ENCODE assay signal across 13 cellular contexts in the genomic region with DNA sequence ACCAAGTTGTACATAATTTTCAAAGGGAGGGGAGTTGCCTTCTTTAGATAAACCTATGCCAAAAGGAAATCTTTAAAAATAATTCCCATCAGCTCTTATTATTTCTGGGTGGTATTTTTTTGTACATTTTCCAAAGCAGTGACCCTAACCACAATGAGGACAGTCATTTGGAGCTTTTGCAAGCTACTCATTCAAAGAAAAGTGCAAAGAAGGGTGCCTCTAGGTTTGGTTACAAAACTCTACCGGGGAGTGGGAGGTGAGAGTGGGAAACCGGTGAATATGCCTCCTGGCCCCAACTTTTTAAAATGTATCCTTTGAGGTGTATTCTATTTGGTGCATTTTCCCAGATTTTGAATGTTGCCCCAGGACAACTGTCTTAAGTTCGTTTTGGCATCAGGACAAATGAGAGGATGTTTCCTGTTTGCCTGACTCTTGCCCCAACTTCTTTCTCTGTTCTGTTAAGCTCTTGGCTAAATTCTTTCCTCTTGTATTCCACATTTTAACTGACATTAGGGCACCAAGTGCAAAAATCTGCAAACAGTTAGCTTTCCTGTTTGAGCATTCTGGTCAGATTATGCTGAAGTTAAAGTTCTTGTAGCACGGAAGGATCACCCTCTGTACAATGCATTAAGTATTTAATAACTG.
DNase-seq lines count a peak whose midpoint lies in the region; ATAC-seq and TF ChIP-seq lines count a peak whose summit lies in the region.
"Had no signal": no experiment of that assay in that cellular context is flagged by ENCODE, and none has a peak within 500 bp of the region (broad histone marks: within the 10 kb centered on the region; RNA-seq: fewer than 3 reads in every experiment).

No MANE protein-coding gene starts in this region.

- H3K9me3 ChIP-seq in vagina, result no peaks in the 10 kb centered on the region
- H3K9me3 ChIP-seq in naive thymus-derived CD4-positive, alpha-beta T cell (ENCODE audit: control insufficient read depth in 2 of 3, low read length in 3 of 3), result no peaks in the 10 kb centered on the region
- H3K9me3 ChIP-seq: upper lobe of right lung had no signal

- POLR2A ChIA-PET in naive thymus-derived CD4-positive, alpha-beta T cell (lab: Charles Lee), result interaction anchor here (0.7 kb wide), 1 partner anchor 36 kb away, joined by 3 read pairs; no protein-coding TSS in a partner anchor

- peaks cover 54% of the 10 kb centered on the region for H3K4me1 ChIP-seq in vagina
- H3K4me1 ChIP-seq in naive thymus-derived CD4-positive, alpha-beta T cell (ENCODE audit: control insufficient read depth in 2 of 2, insufficient read depth in 2 of 2, low read length in 2 of 2), result peaks cover 0 to 20% of the 10 kb centered on the region in 2 donors

- H3K4me3 ChIP-seq in foreskin fibroblast (ENCODE audit: low read depth in 1 of 2, low read length in 2 of 2) (no peak overlapping the region), vagina (no peak overlapping the region)
- H3K4me3 ChIP-seq in naive thymus-derived CD4-positive, alpha-beta T cell (ENCODE audit: low read length), result no peak overlapping the region
- H3K4me3 ChIP-seq: PC-9, upper lobe of right lung had no signal

- no peak for ATAC-seq in stimulated activated naive CD8-positive, alpha-beta T cell treated with anti-CD3 and anti-CD28 coated beads, Interleukin-15, Interleukin-2, amounts not matched to agents 100 U/mL and 50 U/mL, for 24 hours
- peak; percentile 25 for ATAC-seq in activated T-helper 17 cell treated with anti-CD3 and anti-CD28 coated beads, Interleukin-2, amount 50 U/mL, for 72 hours (replicated peaks)
- no peak for ATAC-seq in naive thymus-derived CD4-positive, alpha-beta T cell
- ATAC-seq: upper lobe of right lung had no signal

- no peaks in the 10 kb centered on the region for H3K9me3 Mint-ChIP-seq in stimulated activated naive CD8-positive, alpha-beta T cell treated with anti-CD3 and anti-CD28 coated beads, Interleukin-15, Interleukin-2, amounts not matched to agents 100 ng/mL and 50 ng/mL, for 24 hours
- H3K9me3 Mint-ChIP-seq in activated T-helper 17 cell treated with anti-CD3 and anti-CD28 coated beads, Interleukin-2, amount 50 U/mL, for 72 hours, result no peaks in the 10 kb centered on the region
- peaks cover 0 to 3% (median 0%) of the 10 kb centered on the region in 11 donors for H3K9me3 Mint-ChIP-seq in naive thymus-derived CD4-positive, alpha-beta T cell
- H3K9me3 Mint-ChIP-seq: activated CD4-positive, alpha-beta T cell treated with anti-CD3 and anti-CD28 coated beads, Interleukin-2, amount 10 ng/mL, durations not matched to agents 24 days and 14 days had no signal

- no peak overlapping the region for H3K4me3 Mint-ChIP-seq in stimulated activated naive CD8-positive, alpha-beta T cell treated with anti-CD3 and anti-CD28 coated beads, Interleukin-15, Interleukin-2, amounts not matched to agents 100 ng/mL and 50 ng/mL, for 24 hours
- H3K4me3 Mint-ChIP-seq in activated T-helper 17 cell treated with anti-CD3 and anti-CD28 coated beads, Interleukin-2, amount 50 U/mL, for 72 hours, result no peak overlapping the region
- H3K4me3 Mint-ChIP-seq in naive thymus-derived CD4-positive, alpha-beta T cell, result no peak overlapping the region
- H3K4me3 Mint-ChIP-seq: activated CD4-positive, alpha-beta T cell treated with anti-CD3 and anti-CD28 coated beads, Interleukin-2, amount 10 ng/mL, durations not matched to agents 24 days and 14 days had no signal

- H3K27me3 Mint-ChIP-seq in stimulated activated naive CD8-positive, alpha-beta T cell treated with anti-CD3 and anti-CD28 coated beads, Interleukin-15, Interleukin-2, amounts not matched to agents 100 ng/mL and 50 ng/mL, for 24 hours, result no peaks in the 10 kb centered on the region
- no peaks in the 10 kb centered on the region for H3K27me3 Mint-ChIP-seq in activated T-helper 17 cell treated with anti-CD3 and anti-CD28 coated beads, Interleukin-2, amount 50 U/mL, for 72 hours
- no peaks in the 10 kb centered on the region for H3K27me3 Mint-ChIP-seq in naive thymus-derived CD4-positive, alpha-beta T cell

- intact Hi-C loops in vagina (cut with DNase I), result no loop called here
- intact Hi-C loops in naive thymus-derived CD4-positive, alpha-beta T cell (cut with micrococcal nuclease), result no loop called here

- peak overlapping the region; percentile 67 for H3K27ac ChIP-seq in vagina
- no peak overlapping the region for H3K27ac ChIP-seq in naive thymus-derived CD4-positive, alpha-beta T cell (ENCODE audit: low read depth, low read length)
- H3K27ac ChIP-seq: PC-9, upper lobe of right lung had no signal

- DNase-seq in stimulated activated naive CD8-positive, alpha-beta T cell treated with anti-CD3 and anti-CD28 coated beads, Interleukin-15, Interleukin-2, amounts not matched to agents 100 U/mL and 50 U/mL, for 24 hours, result no peak
- peak; percentile 49 to 74 for DNase-seq in foreskin fibroblast
- DNase-seq in vagina (ENCODE audit: extremely low spot score in 2 of 2), result no peak
- DNase-seq in naive thymus-derived CD4-positive, alpha-beta T cell, result no peak
- DNase-seq in NCI-H1436 treated with DMSO at 0.1 percent for 48 hours (lab: John Stamatoyannopoulos, UW), result no peak
- DNase-seq in HuH-7 (ENCODE audit: low spot score), result no peak
- DNase-seq: activated CD4-positive, alpha-beta T cell treated with anti-CD3 and anti-CD28 coated beads, Interleukin-2, amount 10 ng/mL, durations not matched to agents 24 days and 14 days; GOT3; NCI-H1048; PC-9; upper lobe of right lung had no signal

- no peaks in the 10 kb centered on the region for H3K36me3 ChIP-seq in vagina
- H3K36me3 ChIP-seq in naive thymus-derived CD4-positive, alpha-beta T cell (ENCODE audit: control insufficient read depth in 2 of 3, insufficient read depth in 3 of 3, low read length in 3 of 3), result no peaks in the 10 kb centered on the region
- H3K36me3 ChIP-seq: upper lobe of right lung had no signal

- peak overlapping the region; percentile 31 for H3K27ac Mint-ChIP-seq in stimulated activated naive CD8-positive, alpha-beta T cell treated with anti-CD3 and anti-CD28 coated beads, Interleukin-15, Interleukin-2, amounts not matched to agents 100 ng/mL and 50 ng/mL, for 24 hours
- H3K27ac Mint-ChIP-seq in activated T-helper 17 cell treated with anti-CD3 and anti-CD28 coated beads, Interleukin-2, amount 50 U/mL, for 72 hours, result no peak overlapping the region
- H3K27ac Mint-ChIP-seq in naive thymus-derived CD4-positive, alpha-beta T cell, result peak overlapping the region in 1 of 9 donors; percentile 9
- H3K27ac Mint-ChIP-seq: activated CD4-positive, alpha-beta T cell treated with anti-CD3 and anti-CD28 coated beads, Interleukin-2, amount 10 ng/mL, durations not matched to agents 24 days and 14 days had no signal

- CTCF ChIA-PET in naive thymus-derived CD4-positive, alpha-beta T cell (lab: Charles Lee), result interaction anchor here (0.9 kb wide), 1 partner anchor 21 kb away, joined by 3 read pairs; no protein-coding TSS in a partner anchor

- no peak for TF ChIP-seq POLR2A in vagina (IDR thresholded peaks at IDR 0.05)

- peaks cover 29% of the 10 kb centered on the region for H3K4me1 Mint-ChIP-seq in stimulated activated naive CD8-positive, alpha-beta T cell treated with anti-CD3 and anti-CD28 coated beads, Interleukin-15, Interleukin-2, amounts not matched to agents 100 ng/mL and 50 ng/mL, for 24 hours (ENCODE audit: low read depth)
- H3K4me1 Mint-ChIP-seq in activated T-helper 17 cell treated with anti-CD3 and anti-CD28 coated beads, Interleukin-2, amount 50 U/mL, for 72 hours, result peaks cover 16% of the 10 kb centered on the region
- H3K4me1 Mint-ChIP-seq in naive thymus-derived CD4-positive, alpha-beta T cell, result peaks cover 9 to 42% (median 26%) of the 10 kb centered on the region in 7 donors

- no peaks in the 10 kb centered on the region for H3K27me3 ChIP-seq in vagina
- no peaks in the 10 kb centered on the region for H3K27me3 ChIP-seq in naive thymus-derived CD4-positive, alpha-beta T cell (ENCODE audit: control insufficient read depth in 2 of 2, insufficient read depth in 2 of 2, low read length in 2 of 2)
- H3K27me3 ChIP-seq: upper lobe of right lung had no signal

- peaks cover 6% of the 10 kb centered on the region for H3K36me3 Mint-ChIP-seq in stimulated activated naive CD8-positive, alpha-beta T cell treated with anti-CD3 and anti-CD28 coated beads, Interleukin-15, Interleukin-2, amounts not matched to agents 100 ng/mL and 50 ng/mL, for 24 hours (ENCODE audit: low read depth)
- no peaks in the 10 kb centered on the region for H3K36me3 Mint-ChIP-seq in activated T-helper 17 cell treated with anti-CD3 and anti-CD28 coated beads, Interleukin-2, amount 50 U/mL, for 72 hours (ENCODE audit: low read depth)
- peaks cover 0 to 9% (median 4%) of the 10 kb centered on the region in 5 donors for H3K36me3 Mint-ChIP-seq in naive thymus-derived CD4-positive, alpha-beta T cell

- TF ChIP-seq CTCF in foreskin fibroblast (IDR thresholded peaks at IDR 0.05; ENCODE audit: low read depth, low read length), result no peak
- TF ChIP-seq CTCF in vagina (IDR thresholded peaks at IDR 0.05), result no peak

Comparison
In these comparisons a context has a peak if more than half of its experiments do, and no peak if none do; other contexts are left out.
1. DNase-seq: peak in foreskin fibroblast (2 of 2); none in stimulated activated naive CD8-positive, alpha-beta T cell treated with anti-CD3 and anti-CD28 coated beads, Interleukin-15, Interleukin-2, amounts not matched to agents 100 U/mL and 50 U/mL, for 24 hours (single experiment), vagina (0 of 2), naive thymus-derived CD4-positive, alpha-beta T cell (0 of 9), NCI-H1436 treated with DMSO at 0.1 percent for 48 hours (single experiment) and HuH-7 (single experiment).